Comparison of ENCODE assay signal across 10 cellular contexts in the genomic region with DNA sequence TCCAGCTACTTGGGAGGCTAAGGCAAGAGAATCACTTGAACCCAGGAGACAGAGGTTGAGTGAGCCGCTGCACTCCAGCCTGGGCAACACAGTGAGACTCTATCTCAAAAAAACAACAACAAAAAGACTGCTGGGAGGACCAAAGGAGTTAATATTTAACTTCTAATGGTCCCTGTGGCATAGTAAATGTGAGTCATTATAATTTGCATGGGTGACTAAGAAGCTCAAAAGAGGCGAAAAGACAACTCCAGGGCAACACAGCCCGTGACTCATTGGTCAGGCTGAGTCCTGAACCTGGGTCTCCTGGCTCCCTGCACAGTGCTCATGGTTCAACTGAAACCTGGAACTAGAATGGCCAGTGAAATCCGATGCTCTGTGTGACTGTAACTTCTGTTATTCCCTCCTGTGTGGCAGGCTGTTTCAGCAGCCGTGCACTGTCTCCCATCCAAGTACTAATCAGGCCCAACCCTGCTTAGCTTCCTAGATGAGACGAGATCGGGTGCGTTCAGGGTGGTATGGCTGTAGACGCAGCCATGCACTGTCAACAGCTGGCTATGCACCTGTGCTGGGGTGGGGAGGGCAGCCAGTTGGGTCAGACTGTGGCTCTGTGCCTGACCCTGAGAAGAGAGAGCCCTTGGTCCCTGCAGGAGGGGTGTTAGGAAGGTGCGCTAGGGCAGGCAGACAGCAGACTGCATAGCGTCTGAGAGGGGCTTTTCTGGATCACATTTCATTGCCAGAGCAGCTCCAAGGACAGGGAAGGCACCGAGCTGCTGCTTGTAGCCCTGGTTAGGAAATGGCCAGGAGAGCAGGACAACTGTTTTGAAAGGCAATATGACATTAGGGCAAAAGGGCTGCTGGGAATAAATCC. TPM values are rescaled to one million over a fixed set of nuclear protein-coding genes. Genes with fewer than 3 reads are reported as not detected.
DNase-seq lines count a peak whose midpoint lies in the region; ATAC-seq, FAIRE-seq and TF ChIP-seq lines count a peak whose summit lies in the region.
"Had no signal": no experiment of that assay in that cellular context is flagged by ENCODE, and none has a peak within 500 bp of the region (broad histone marks: within the 10 kb centered on the region; RNA-seq: fewer than 3 reads in every experiment).

No MANE protein-coding gene starts in this region.

- dilution Hi-C loops in mammary epithelial cell (cut with HindIII; ENCODE audit: low sequenced_read_pairs) = no loop called here

- CTCF ChIA-PET in mammary epithelial cell (lab: Charles Lee; ENCODE audit: low non-redundant PET) = interaction anchor here (0.6 kb wide), 1 partner anchor 40 kb away, joined by 3 read pairs; no protein-coding TSS in a partner anchor

- no peak overlapping the region for H3K9ac ChIP-seq in mammary epithelial cell (ENCODE audit: insufficient read depth, low read length)

- no peak overlapping the region for H3K4me3 Mint-ChIP-seq in type B pancreatic cell

- TF ChIP-seq CTCF in cardiac muscle cell (IDR thresholded peaks at IDR 0.05; ENCODE audit: low read depth, low read length) = no peak
- no peak for TF ChIP-seq CTCF in mammary epithelial cell (conservative IDR thresholded peaks at IDR 0.05 in 1 of 2, IDR thresholded peaks at IDR 0.05 in 1 of 2; ENCODE audit: extremely low read depth in 1 of 2, insufficient read depth in 1 of 2, low read depth in 1 of 2, low read length in 2 of 2)
- TF ChIP-seq CTCF in type B pancreatic cell (conservative IDR thresholded peaks at IDR 0.05) = no peak
- TF ChIP-seq CTCF in uterus (IDR thresholded peaks at IDR 0.05) = no peak

- H3K27me3 ChIP-seq in cardiac muscle cell = no peaks in the 10 kb centered on the region
- no peaks in the 10 kb centered on the region for H3K27me3 ChIP-seq in mammary epithelial cell (ENCODE audit: insufficient read depth, low read length)
- no peaks in the 10 kb centered on the region for H3K27me3 ChIP-seq in uterus

- DNase-seq in cardiac muscle cell (ENCODE audit: low read depth in 1 of 2, low spot score in 1 of 2) (peak in 1 of 2 donors; percentile 40), cardiac septum (ENCODE audit: low spot score) (no peak), mammary epithelial cell (peak; percentile 81), type B pancreatic cell (ENCODE audit: extremely low spot score, unreplicated experiment) (no peak), uterus (no peak), NCI-H2227 (lab: John Stamatoyannopoulos, UW; ENCODE audit: unreplicated experiment) (no peak), GM12892 (ENCODE audit: insufficient read length) (no peak)
- DNase-seq: heart right ventricle had no signal

- H3K4me3 ChIP-seq in cardiac muscle cell (no peak overlapping the region), mammary epithelial cell (replicated peaks in 1 of 3; ENCODE audit: insufficient read depth in 1 of 3, low read depth in 2 of 3, low read length in 3 of 3) (no peak overlapping the region), uterus (no peak overlapping the region)
- H3K4me3 ChIP-seq: heart right ventricle had no signal

- no peaks in the 10 kb centered on the region for H3K79me2 ChIP-seq in mammary epithelial cell (ENCODE audit: insufficient read depth, low read length)

- H3K9me3 ChIP-seq in cardiac muscle cell (ENCODE audit: low read depth) (no peaks in the 10 kb centered on the region), mammary epithelial cell (replicated peaks; ENCODE audit: insufficient read depth, low read length) (no peaks in the 10 kb centered on the region), uterus (no peaks in the 10 kb centered on the region)
- H3K9me3 ChIP-seq: heart right ventricle had no signal

- in situ Hi-C loops in mammary epithelial cell (cut with MboI; ENCODE audit: low sequenced_read_pairs in 2 of 2) = no loop called here

- intact Hi-C loops in cardiac septum (cut with DNase I) (no loop called here), mammary epithelial cell (cut with micrococcal nuclease) (no loop called here), uterus (cut with DNase I; ENCODE audit: low total_unique reads) (no loop called here)

- H3K4me1 ChIP-seq in cardiac muscle cell (ENCODE audit: low read depth) (no peaks in the 10 kb centered on the region), mammary epithelial cell (ENCODE audit: insufficient read depth, low read length) (peaks cover 6% of the 10 kb centered on the region), uterus (no peaks in the 10 kb centered on the region)

- no peaks in the 10 kb centered on the region for H3K36me3 ChIP-seq in cardiac muscle cell
- H3K36me3 ChIP-seq in mammary epithelial cell (ENCODE audit: insufficient read depth, low read length) = no peaks in the 10 kb centered on the region
- H3K36me3 ChIP-seq in uterus = no peaks in the 10 kb centered on the region
- H3K36me3 ChIP-seq: heart right ventricle had no signal

- H3K36me3 Mint-ChIP-seq in type B pancreatic cell = no peaks in the 10 kb centered on the region

- no peak overlapping the region for H2AFZ ChIP-seq in mammary epithelial cell (ENCODE audit: low read depth, low read length)

- peak; percentile 87 for ATAC-seq in HG03354 (IDR thresholded peaks at IDR 0.05; ENCODE audit: poor library complexity, severe bottlenecking, unreplicated experiment)

- FAIRE-seq in GM12892 (lab: Jason Lieb, UNC) = no peak

- no peak overlapping the region for H3K4me2 ChIP-seq in mammary epithelial cell (ENCODE audit: insufficient read depth, low read depth, low read length)

- WGBS in mammary epithelial cell (ENCODE audit: low coverage, missing lambda C conversion rate) = 62% methylated on average over 10 of the region's 12 CpGs

- no TSS peak for BruUV-seq in mammary epithelial cell (replicated peaks; lab: Mats Ljungman, UMichigan)

- no peaks in the 10 kb centered on the region for H3K9me3 Mint-ChIP-seq in type B pancreatic cell

- no peaks in the 10 kb centered on the region for H4K20me1 ChIP-seq in mammary epithelial cell (ENCODE audit: insufficient read depth, low read length)

- H3K27ac ChIP-seq in cardiac muscle cell (peak overlapping the region; percentile 41), mammary epithelial cell (ENCODE audit: insufficient read depth, low read depth, low read length) (no peak overlapping the region), uterus (no peak overlapping the region)
- H3K27ac ChIP-seq: heart right ventricle had no signal

- peaks cover 6% of the 10 kb centered on the region for H3K4me1 Mint-ChIP-seq in type B pancreatic cell (ENCODE audit: unreplicated experiment)

- H3K27ac Mint-ChIP-seq in type B pancreatic cell = peak overlapping the region; percentile 20

- no peaks in the 10 kb centered on the region for H3K27me3 Mint-ChIP-seq in type B pancreatic cell

- TF ChIP-seq POLR2A in uterus (IDR thresholded peaks at IDR 0.05) = no peak
- TF ChIP-seq POLR2A in GM12892 (IDR thresholded peaks at IDR 0.05; ENCODE audit: low read depth, low read length) = no peak

RNA-seq across cellular contexts. Expression of gene GPRC5C, which starts 14.5 kb away (rescaled TPM):
- 114 and 125 TPM in 2 replicates for total RNA-seq in cardiac muscle cell
- polyA plus RNA-seq in cardiac muscle cell = 106 and 117 TPM in 2 replicates
- total RNA-seq in cardiac septum = 31.7 TPM
- 10 to 100 TPM; 10.5 to 35.0 TPM for total RNA-seq in mammary epithelial cell
- 9.2 TPM for polyA plus RNA-seq in mammary epithelial cell
- 8.0 TPM for polyA minus RNA-seq in mammary epithelial cell
- 52.0 and 64.3 TPM in 2 replicates for total RNA-seq in type B pancreatic cell (ENCODE audit: low replicate concordance)
- total RNA-seq in uterus = 10 to 100 TPM in 3 of 4 donors, 1 to 10 TPM in 1; 2.8 to 56.8 (median 27.6) TPM
- 0.53 TPM for polyA plus RNA-seq in GM12892 (2012; ENCODE audit: missing spikeins)

RNA-seq across cellular contexts. Expression of gene CD300A, which starts 49.0 kb away (rescaled TPM):
- total RNA-seq in cardiac muscle cell (2.7 and 4.2 TPM in 2 replicates), cardiac septum (2.6 TPM), mammary epithelial cell (not detected), type B pancreatic cell (ENCODE audit: low replicate concordance) (0.43 TPM in 1 of 2 replicates, not detected in the other), uterus (10 to 100 TPM in 1 of 4 donors, 1 to 10 TPM in 2, not detected in 1; 3.2 to 10.9 (median 4.0) TPM)
- polyA plus RNA-seq in cardiac muscle cell (2.6 and 2.8 TPM in 2 replicates), mammary epithelial cell (not detected)
- polyA minus RNA-seq in mammary epithelial cell = not detected
- 70.3 TPM for polyA plus RNA-seq in GM12892 (2012; ENCODE audit: missing spikeins)

RNA-seq across cellular contexts. Expression of gene GPR142, which starts 50.1 kb away (rescaled TPM):
- not detected in 2 replicates for total RNA-seq in cardiac muscle cell
- not detected in 2 replicates for polyA plus RNA-seq in cardiac muscle cell
- total RNA-seq in cardiac septum = 0.16 TPM
- not detected for total RNA-seq in mammary epithelial cell
- not detected for polyA plus RNA-seq in mammary epithelial cell
- polyA minus RNA-seq in mammary epithelial cell = not detected
- 4.1 and 8.8 TPM in 2 replicates for total RNA-seq in type B pancreatic cell (ENCODE audit: low replicate concordance)
- total RNA-seq in uterus = under 1 TPM in 1 of 4 donors, not detected in 3; 0.73 TPM
- not detected for polyA plus RNA-seq in GM12892 (2012; ENCODE audit: missing spikeins)
- total RNA-seq: T-helper 1 cell treated with Interleukin-12 subunit alpha and Interleukin-12 subunit beta and Interleukin-4 antibody, amounts not matched to agents 30 ng/mL and 1 ng/mL, for 36 hours had no signal
- polyA plus RNA-seq: heart right ventricle had no signal

RNA-seq across cellular contexts. Expression of gene BTBD17, which starts 55.7 kb away (rescaled TPM):
- 0.63 TPM in 1 of 2 replicates, not detected in the other for total RNA-seq in cardiac muscle cell
- 0.09 and 0.62 TPM in 2 replicates for polyA plus RNA-seq in cardiac muscle cell
- not detected for total RNA-seq in cardiac septum
- total RNA-seq in mammary epithelial cell = not detected
- polyA plus RNA-seq in mammary epithelial cell = not detected
- not detected for polyA minus RNA-seq in mammary epithelial cell
- 5.2 and 5.7 TPM in 2 replicates for total RNA-seq in type B pancreatic cell (ENCODE audit: low replicate concordance)
- total RNA-seq in uterus = under 1 TPM in 1 of 4 donors, not detected in 3; 0.14 TPM
- not detected for polyA plus RNA-seq in GM12892 (2012; ENCODE audit: missing spikeins)
- total RNA-seq: heart right ventricle; T-helper 1 cell treated with Interleukin-12 subunit alpha and Interleukin-12 subunit beta and Interleukin-4 antibody, amounts not matched to agents 30 ng/mL and 1 ng/mL, for 36 hours had no signal
- polyA plus RNA-seq: heart right ventricle had no signal
